ENCODE assay signal across 17 cellular contexts in genomic region chr11:18590573-18590972, GRCh38. TPM values are rescaled to one million over a fixed set of nuclear protein-coding genes. Genes with fewer than 3 reads are reported as not detected.
DNase-seq lines count a peak whose midpoint lies in the region; ATAC-seq and TF ChIP-seq lines count a peak whose summit lies in the region.
"Had no signal": no experiment of that assay in that cellular context is flagged by ENCODE, and none has a peak within 500 bp of the region (broad histone marks: within the 10 kb centered on the region; RNA-seq: fewer than 3 reads in every experiment).

No MANE protein-coding gene starts in this region.

- H3K27ac ChIP-seq in right atrium auricular region = peak overlapping the region; percentile 20 to 46
- H3K27ac ChIP-seq in coronary artery = peak overlapping the region in 1 of 2 donors; percentile 16
- H3K27ac ChIP-seq in skeletal muscle tissue (ENCODE audit: low read depth, low read length) = no peak overlapping the region
- H3K27ac ChIP-seq: uterus had no signal

- no peak for ATAC-seq in left cardiac atrium
- no peak for ATAC-seq in GM21723 (IDR thresholded peaks at IDR 0.05; ENCODE audit: unreplicated experiment)
- ATAC-seq in HG02623 (IDR thresholded peaks at IDR 0.05; ENCODE audit: unreplicated experiment) = no peak

- H3K36me3 ChIP-seq in right atrium auricular region = peaks cover 1% of the 10 kb centered on the region
- peaks cover 2 to 3% (median 2%) of the 10 kb centered on the region in 3 donors for H3K36me3 ChIP-seq in skeletal muscle tissue (ENCODE audit: control insufficient read depth in 3 of 3, insufficient read depth in 3 of 3, low read length in 3 of 3)
- H3K36me3 ChIP-seq: uterus had no signal

- no peaks in the 10 kb centered on the region for H3K27me3 Mint-ChIP-seq in IgD-negative memory B cell
- H3K27me3 Mint-ChIP-seq: activated naive CD8-positive, alpha-beta T cell; memory B cell had no signal

- H3K4me3 Mint-ChIP-seq in IgD-negative memory B cell = no peak overlapping the region
- H3K4me3 Mint-ChIP-seq: activated naive CD8-positive, alpha-beta T cell; memory B cell had no signal

- H3K9me3 ChIP-seq in right atrium auricular region (no peaks in the 10 kb centered on the region), skeletal muscle tissue (ENCODE audit: control insufficient read depth in 3 of 3, low read length in 3 of 3) (no peaks in the 10 kb centered on the region)
- H3K9me3 ChIP-seq: uterus had no signal

- no peak for DNase-seq in right atrium auricular region (ENCODE audit: low spot score)
- DNase-seq in left cardiac atrium = no peak
- no peak for DNase-seq in coronary artery (ENCODE audit: low spot score)
- no peak for DNase-seq in NCI-H510A (lab: John Stamatoyannopoulos, UW)
- DNase-seq: activated CD4-positive, CD25-positive, alpha-beta regulatory T cell; DMS53; NCI-H1417; NCI-H446; stimulated activated naive CD4-positive, alpha-beta T cell; uterus had no signal

- H3K4me1 Mint-ChIP-seq in IgD-negative memory B cell = peaks cover 0 to 2% (median 0%) of the 10 kb centered on the region in 3 donors

- H3K4me3 ChIP-seq in right atrium auricular region = no peak overlapping the region
- H3K4me3 ChIP-seq in coronary artery = peak overlapping the region; percentile 9
- H3K4me3 ChIP-seq in skeletal muscle tissue (ENCODE audit: low read length in 3 of 3) = no peak overlapping the region
- H3K4me3 ChIP-seq: uterus had no signal

- H3K36me3 Mint-ChIP-seq in IgD-negative memory B cell = no peaks in the 10 kb centered on the region
- H3K36me3 Mint-ChIP-seq: activated naive CD8-positive, alpha-beta T cell; memory B cell had no signal

- H3K9me3 Mint-ChIP-seq in IgD-negative memory B cell = no peaks in the 10 kb centered on the region
- H3K9me3 Mint-ChIP-seq: memory B cell had no signal

- TF ChIP-seq CTCF in right atrium auricular region (IDR thresholded peaks at IDR 0.05) (no peak), coronary artery (IDR thresholded peaks at IDR 0.05) (no peak)

- peak overlapping the region in 2 of 3 donors; percentile 14 to 17 for H3K27ac Mint-ChIP-seq in IgD-negative memory B cell
- H3K27ac Mint-ChIP-seq: memory B cell had no signal

- no peaks in the 10 kb centered on the region for H3K27me3 ChIP-seq in right atrium auricular region
- H3K27me3 ChIP-seq in skeletal muscle tissue (ENCODE audit: control insufficient read depth in 3 of 3, insufficient read depth in 3 of 3, low read length in 3 of 3) = no peaks in the 10 kb centered on the region
- H3K27me3 ChIP-seq: uterus had no signal

- intact Hi-C loops in left cardiac atrium (cut with DNase I) = no loop called here

- H3K4me1 ChIP-seq in right atrium auricular region (peaks cover 0 to 33% of the 10 kb centered on the region in 2 donors), skeletal muscle tissue (ENCODE audit: control insufficient read depth in 3 of 3, insufficient read depth in 3 of 3, low read length in 3 of 3) (peaks cover 18 to 32% (median 30%) of the 10 kb centered on the region in 3 donors)
- H3K4me1 ChIP-seq: uterus had no signal

- H3K9ac ChIP-seq in skeletal muscle tissue (ENCODE audit: low read depth in 1 of 3, low read length in 3 of 3) = peak overlapping the region in 2 of 3 donors; percentile 8 to 40

RNA-seq across cellular contexts. Expression of gene UEVLD, which starts 2.0 kb away (rescaled TPM):
- total RNA-seq in right atrium auricular region = 10 to 100 TPM; 19.7 to 20.7 TPM
- 10 to 100 TPM; 16.1 to 17.6 TPM for total RNA-seq in left cardiac atrium
- 7.6 TPM for polyA plus RNA-seq in IgD-negative memory B cell
- total RNA-seq in skeletal muscle tissue = 12.0 TPM

RNA-seq across cellular contexts. Expression of gene MISFA, which starts 9.0 kb away (rescaled TPM):
- total RNA-seq in right atrium auricular region (1 to 10 TPM; 1.3 to 8.3 TPM), left cardiac atrium (1 to 10 TPM; 5.9 to 6.6 TPM), skeletal muscle tissue (not detected)
- polyA plus RNA-seq in IgD-negative memory B cell = 0.89 TPM
- total RNA-seq: OCI-LY7 had no signal

RNA-seq across cellular contexts. Expression of gene SPTY2D1, which starts 43.6 kb away (rescaled TPM):
- 10 to 100 TPM in 1 of 2 donors, 1 to 10 TPM in 1; 9.2 to 15.3 TPM for total RNA-seq in right atrium auricular region
- total RNA-seq in left cardiac atrium = 10 to 100 TPM in 1 of 2 donors, 1 to 10 TPM in 1; 9.0 to 10.9 TPM
- 4.3 TPM for polyA plus RNA-seq in IgD-negative memory B cell
- 13.6 TPM for total RNA-seq in skeletal muscle tissue
